8 cellular contexts compared by ENCODE assay signal in genomic region chr18:26227051-26227672, GRCh38. TPM values are rescaled to one million over a fixed set of nuclear protein-coding genes. Genes with fewer than 3 reads are reported as not detected.
DNase-seq lines count a peak whose midpoint lies in the region; ATAC-seq and TF ChIP-seq lines count a peak whose summit lies in the region.

No MANE protein-coding gene starts in this region.

- H3K4ac ChIP-seq in mesendoderm (ENCODE audit: low read depth, low read length) = peak overlapping the region; percentile 21

- H3K27ac ChIP-seq in Karpas-422 (ENCODE audit: low read length) = peak overlapping the region; percentile 83
- H3K27ac ChIP-seq in mesendoderm (ENCODE audit: low read depth, low read length) = peak overlapping the region; percentile 11

- H4K8ac ChIP-seq in mesendoderm (ENCODE audit: low read depth, low read length) = no peak overlapping the region

- no peak overlapping the region for H2AFZ ChIP-seq in Karpas-422 (ENCODE audit: low read length)

- H3K27me3 ChIP-seq in Karpas-422 (ENCODE audit: low read length) (no peaks in the 10 kb centered on the region), mesendoderm (ENCODE audit: insufficient read depth, low read length, poor library complexity) (no peaks in the 10 kb centered on the region)

- no peak overlapping the region for H4K5ac ChIP-seq in mesendoderm (ENCODE audit: low read length)

- H2BK15ac ChIP-seq in mesendoderm (replicated peaks; ENCODE audit: low read depth) = no peak overlapping the region

- no peaks in the 10 kb centered on the region; the same call in 1 of the 2 replicates for H3K9me3 ChIP-seq in Karpas-422 (ENCODE audit: low read length)

- peak overlapping the region; percentile 11 for H3K18ac ChIP-seq in mesendoderm (ENCODE audit: low read length)

- peaks cover 4% of the 10 kb centered on the region for H3K27me3 Mint-ChIP-seq in MCF 10A (ENCODE audit: insufficient read depth, unreplicated experiment)

- POLR2A ChIA-PET in MCF 10A (lab: Yijun Ruan, JAX) = interaction anchor here (0.6 to 3.5 kb wide), 8 partner anchors 9 to 139 kb away, joined by 3 to 28 read pairs (median 4); partner anchors contain the start of gene SS18

- H3K36me3 ChIP-seq in Karpas-422 (ENCODE audit: insufficient read depth, low read length) (peaks cover 36% of the 10 kb centered on the region), mesendoderm (ENCODE audit: control insufficient read depth, insufficient read depth, low read length) (no peaks in the 10 kb centered on the region)

- H3K79me2 ChIP-seq in Karpas-422 (ENCODE audit: low read length) (peaks cover 59% of the 10 kb centered on the region), mesendoderm (ENCODE audit: control insufficient read depth, insufficient read depth, low read length) (peaks cover 11% of the 10 kb centered on the region)

- peaks cover 1% of the 10 kb centered on the region for H3K79me1 ChIP-seq in mesendoderm (ENCODE audit: low read length)

- no peak overlapping the region for H2AK5ac ChIP-seq in mesendoderm (ENCODE audit: low read length)

- intact Hi-C loops in MCF 10A (cut with micrococcal nuclease) = loop anchor here (2.0 to 5.0 kb wide), 2 partner anchors 40 to 138 kb away; no protein-coding TSS in a partner anchor

- H3K23ac ChIP-seq in mesendoderm (ENCODE audit: low read length) = peak overlapping the region; percentile 67

- BruUV-seq in MCF 10A (replicated peaks; lab: Mats Ljungman, UMichigan) = no TSS peak

- peaks cover 17% of the 10 kb centered on the region for H3K4me1 Mint-ChIP-seq in MCF 10A (ENCODE audit: insufficient read depth, unreplicated experiment)

- H3K4me1 ChIP-seq in Karpas-422 (ENCODE audit: low read length) (peaks cover 35% of the 10 kb centered on the region), mesendoderm (ENCODE audit: control insufficient read depth, low read depth, low read length) (no peaks in the 10 kb centered on the region)

- no CpG with 5 or more reads among the region's 28 CpGs for WGBS in mesendoderm (ENCODE audit: extremely low coverage, insufficient coverage, low lambda C conversion rate)

- H3K9me2 ChIP-seq in Karpas-422 (replicated peaks; ENCODE audit: insufficient read depth, low read length) = no peaks in the 10 kb centered on the region

- H3K9ac ChIP-seq in Karpas-422 (ENCODE audit: low read length) = peak overlapping the region; percentile 96
- peak overlapping the region; percentile 84 for H3K9ac ChIP-seq in mesendoderm (ENCODE audit: low read length)

- H3K36me3 Mint-ChIP-seq in MCF 10A (ENCODE audit: insufficient read depth, unreplicated experiment) = peaks cover 7% of the 10 kb centered on the region

- CTCF ChIA-PET in MCF 10A (lab: Yijun Ruan, JAX) = interaction anchor here (0.6 kb wide), 2 partner anchors 282 to 304 kb away, joined by 3 read pairs; no protein-coding TSS in a partner anchor

- peak overlapping the region; percentile 99 for H3K27ac Mint-ChIP-seq in MCF 10A (ENCODE audit: low read depth, unreplicated experiment)

- DNase-seq in NCI-H1105 treated with DMSO at 0.1 percent for 48 hours (lab: John Stamatoyannopoulos, UW) (peak; percentile 22), NCI-H1105 (lab: John Stamatoyannopoulos, UW) (no peak), Karpas-422 (peak; percentile 65), MCF 10A (ENCODE audit: unreplicated experiment) (peak; percentile 34), mesendoderm (peak; percentile 72), hippocampal formation (lab: John Stamatoyannopoulos, UW) (no peak)

- H3K4me2 ChIP-seq in Karpas-422 (ENCODE audit: low read depth, low read length, poor library complexity, severe bottlenecking) = peak overlapping the region; percentile 81
- peak overlapping the region; percentile 25 for H3K4me2 ChIP-seq in mesendoderm (ENCODE audit: low read length)

- peak overlapping the region; percentile 64 for H2BK5ac ChIP-seq in mesendoderm (ENCODE audit: low read length)

- no peaks in the 10 kb centered on the region for H3K9me3 Mint-ChIP-seq in MCF 10A (ENCODE audit: unreplicated experiment)

- H3K4me3 ChIP-seq in Karpas-422 (ENCODE audit: low read length) (peak overlapping the region; percentile 96), mesendoderm (ENCODE audit: low read length) (peak overlapping the region; percentile 70)

- peaks cover 28% of the 10 kb centered on the region for H4K20me1 ChIP-seq in Karpas-422 (ENCODE audit: insufficient read depth, low read depth, low read length)

- ATAC-seq in GM21423 (IDR thresholded peaks at IDR 0.05; ENCODE audit: unreplicated experiment) (no peak), GM18909 (IDR thresholded peaks at IDR 0.05; ENCODE audit: poor library complexity, unreplicated experiment) (no peak)

- TF ChIP-seq CTCF in MCF 10A (IDR thresholded peaks at IDR 0.05; ENCODE audit: unreplicated experiment) = no peak

- peak overlapping the region; percentile 93 for H3K4me3 Mint-ChIP-seq in MCF 10A (ENCODE audit: unreplicated experiment)

- no peak overlapping the region for H2BK120ac ChIP-seq in mesendoderm (ENCODE audit: low read depth, low read length)

- peak overlapping the region; percentile 94 for H3K56ac ChIP-seq in mesendoderm (ENCODE audit: low read length)

RNA-seq across cellular contexts. Expression of gene TAF4B, which starts 0.9 kb away (rescaled TPM):
- 66.8 and 71.1 TPM in 2 replicates for total RNA-seq in Karpas-422 (2014; rRNA removed; shearing (Covaris generic); ENCODE audit: low replicate concordance)
- total RNA-seq in MCF 10A (2022) = 5.8 and 9.2 TPM in 2 replicates
- 12.2 TPM for polyA plus RNA-seq in mesendoderm (2013, experiment 1 of 2)
- polyA plus RNA-seq in mesendoderm (2013, experiment 2 of 2) = 13.0 TPM

Comparison
In these comparisons a context has a peak if more than half of its experiments do, and no peak if none do; other contexts are left out.
1. DNase-seq: peak in NCI-H1105 treated with DMSO at 0.1 percent for 48 hours (single experiment), Karpas-422 (single experiment), MCF 10A (single experiment) and mesendoderm (single experiment); none in NCI-H1105 (single experiment) and hippocampal formation (0 of 2).